Comparison of ENCODE assay signal across 9 cellular contexts in the genomic region with DNA sequence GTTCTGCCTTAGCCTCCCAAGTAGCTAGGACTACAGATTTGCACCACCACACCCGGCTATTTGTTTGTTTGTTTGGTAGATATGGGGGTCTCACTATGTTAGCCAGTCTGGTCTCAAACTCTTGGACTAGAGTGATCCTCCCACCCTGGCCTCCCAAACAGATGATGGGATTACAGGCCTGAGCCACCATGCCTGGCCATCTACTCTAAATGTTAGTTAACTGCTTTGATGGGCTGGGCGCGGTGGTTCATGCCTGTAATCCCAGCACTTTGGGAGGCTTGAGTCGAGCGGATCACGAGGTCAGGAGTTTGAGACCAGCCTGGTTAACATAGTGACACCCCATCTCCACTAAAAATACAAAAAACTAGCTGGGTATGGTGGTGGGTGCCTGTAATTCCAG.
"Had no signal": no experiment of that assay in that cellular context is flagged by ENCODE, and none has a peak within 500 bp of the region (broad histone marks: within the 10 kb centered on the region; RNA-seq: fewer than 3 reads in every experiment).

No MANE protein-coding gene starts in this region.

- H2AFZ ChIP-seq: GM23248 had no signal

- H3K9ac ChIP-seq: GM23248 had no signal

- H3K27ac Mint-ChIP-seq: HFFc6, IgD-negative memory B cell had no signal

- H3K4me1 ChIP-seq: HAP-1 had no signal

- H3K27me3 Mint-ChIP-seq: IgD-negative memory B cell had no signal

- H3K36me3 Mint-ChIP-seq: IgD-negative memory B cell had no signal

- H3K4me3 Mint-ChIP-seq: HFFc6, IgD-negative memory B cell had no signal

- DNase-seq: GM23248, GOT3, H7, HFFc6 had no signal

- H3K4me1 Mint-ChIP-seq: IgD-negative memory B cell had no signal

- H3K36me3 ChIP-seq: HAP-1 had no signal

- ATAC-seq: HCT116, HepG2 had no signal

- H3K9me3 Mint-ChIP-seq: HFFc6 had no signal

- H3K9me3 ChIP-seq: HAP-1 had no signal

- H3K4me3 ChIP-seq: GM23248, HAP-1 had no signal

- H3K27ac ChIP-seq: GM23248, HL-60 had no signal
